ENCODE assay signal across 2 cellular contexts in the genomic region with DNA sequence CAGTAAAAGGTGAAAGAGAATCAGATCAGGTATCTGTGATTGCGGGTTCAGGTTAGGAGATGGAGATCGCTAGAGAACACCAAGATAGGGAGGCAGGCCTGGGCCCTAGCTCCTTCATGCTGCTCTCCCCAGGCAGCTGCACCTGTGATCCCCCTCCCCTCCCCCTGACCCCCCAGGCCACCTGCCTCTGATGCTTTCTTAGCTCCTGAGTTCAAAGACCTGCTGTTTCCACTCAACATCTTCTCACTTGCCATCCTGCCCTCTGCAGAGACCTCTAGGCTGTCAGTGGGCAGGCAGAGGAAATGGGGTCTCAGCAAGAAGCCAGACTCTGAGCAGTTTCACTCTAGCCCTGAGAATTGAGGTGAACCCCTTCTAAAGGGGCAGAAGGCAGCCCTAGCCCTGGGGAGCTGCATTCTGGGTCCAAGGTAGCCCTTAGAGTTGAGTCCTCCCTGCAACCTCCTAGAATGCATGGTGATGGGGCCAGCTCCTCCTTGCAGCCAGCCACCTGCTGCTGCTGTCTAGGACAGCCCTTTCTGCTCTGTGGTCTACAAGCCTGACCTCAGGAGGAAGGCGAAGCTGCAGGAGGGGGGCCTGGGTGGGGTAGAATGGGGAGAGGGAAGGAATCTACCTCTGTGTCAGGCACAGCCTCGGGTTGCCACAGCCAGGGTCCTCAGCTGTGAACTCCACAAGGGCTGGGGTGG.
TF ChIP-seq lines count a peak whose summit lies in the region.

No MANE protein-coding gene starts in this region.

TF ChIP-seq in HEK293, 187 proteins besides CTCF, POLR2A, EP300 and RAD21:
- TF ChIP-seq, protein P1, sequence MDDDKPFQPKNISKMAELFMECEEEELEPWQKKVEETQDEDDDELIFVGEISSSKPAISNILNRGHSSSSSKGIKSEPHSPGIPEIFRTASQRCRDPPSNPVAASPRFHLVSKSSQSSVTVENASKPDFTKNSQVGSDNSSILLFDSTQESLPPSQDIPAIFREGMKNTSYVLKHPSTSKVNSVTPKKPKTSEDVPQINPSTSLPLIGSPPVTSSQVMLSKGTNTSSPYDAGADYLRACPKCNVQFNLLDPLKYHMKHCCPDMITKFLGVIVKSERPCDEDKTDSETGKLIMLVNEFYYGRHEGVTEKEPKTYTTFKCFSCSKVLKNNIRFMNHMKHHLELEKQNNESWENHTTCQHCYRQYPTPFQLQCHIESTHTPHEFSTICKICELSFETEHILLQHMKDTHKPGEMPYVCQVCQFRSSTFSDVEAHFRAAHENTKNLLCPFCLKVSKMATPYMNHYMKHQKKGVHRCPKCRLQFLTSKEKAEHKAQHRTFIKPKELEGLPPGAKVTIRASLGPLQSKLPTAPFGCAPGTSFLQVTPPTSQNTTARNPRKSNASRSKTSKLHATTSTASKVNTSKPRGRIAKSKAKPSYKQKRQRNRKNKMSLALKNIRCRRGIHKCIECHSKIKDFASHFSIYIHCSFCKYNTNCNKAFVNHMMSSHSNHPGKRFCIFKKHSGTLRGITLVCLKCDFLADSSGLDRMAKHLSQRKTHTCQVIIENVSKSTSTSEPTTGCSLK (tag by site-specific recombination; IDR thresholded peaks at IDR 0.05), result no peak
- peak; percentile 21; the same call in 1 of the 2 replicates for TF ChIP-seq ZIC2 (tag by site-specific recombination; IDR thresholded peaks at IDR 0.05)

TF ChIP-seq in WTC11, 78 proteins besides CTCF, POLR2A, EP300 and RAD21 (continued from another document):
- TF ChIP-seq, protein P2, sequence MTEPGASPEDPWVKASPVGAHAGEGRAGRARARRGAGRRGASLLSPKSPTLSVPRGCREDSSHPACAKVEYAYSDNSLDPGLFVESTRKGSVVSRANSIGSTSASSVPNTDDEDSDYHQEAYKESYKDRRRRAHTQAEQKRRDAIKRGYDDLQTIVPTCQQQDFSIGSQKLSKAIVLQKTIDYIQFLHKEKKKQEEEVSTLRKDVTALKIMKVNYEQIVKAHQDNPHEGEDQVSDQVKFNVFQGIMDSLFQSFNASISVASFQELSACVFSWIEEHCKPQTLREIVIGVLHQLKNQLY (CRISPR knock-in tag; IDR thresholded peaks at IDR 0.05), result no peak
- TF ChIP-seq, protein P3, sequence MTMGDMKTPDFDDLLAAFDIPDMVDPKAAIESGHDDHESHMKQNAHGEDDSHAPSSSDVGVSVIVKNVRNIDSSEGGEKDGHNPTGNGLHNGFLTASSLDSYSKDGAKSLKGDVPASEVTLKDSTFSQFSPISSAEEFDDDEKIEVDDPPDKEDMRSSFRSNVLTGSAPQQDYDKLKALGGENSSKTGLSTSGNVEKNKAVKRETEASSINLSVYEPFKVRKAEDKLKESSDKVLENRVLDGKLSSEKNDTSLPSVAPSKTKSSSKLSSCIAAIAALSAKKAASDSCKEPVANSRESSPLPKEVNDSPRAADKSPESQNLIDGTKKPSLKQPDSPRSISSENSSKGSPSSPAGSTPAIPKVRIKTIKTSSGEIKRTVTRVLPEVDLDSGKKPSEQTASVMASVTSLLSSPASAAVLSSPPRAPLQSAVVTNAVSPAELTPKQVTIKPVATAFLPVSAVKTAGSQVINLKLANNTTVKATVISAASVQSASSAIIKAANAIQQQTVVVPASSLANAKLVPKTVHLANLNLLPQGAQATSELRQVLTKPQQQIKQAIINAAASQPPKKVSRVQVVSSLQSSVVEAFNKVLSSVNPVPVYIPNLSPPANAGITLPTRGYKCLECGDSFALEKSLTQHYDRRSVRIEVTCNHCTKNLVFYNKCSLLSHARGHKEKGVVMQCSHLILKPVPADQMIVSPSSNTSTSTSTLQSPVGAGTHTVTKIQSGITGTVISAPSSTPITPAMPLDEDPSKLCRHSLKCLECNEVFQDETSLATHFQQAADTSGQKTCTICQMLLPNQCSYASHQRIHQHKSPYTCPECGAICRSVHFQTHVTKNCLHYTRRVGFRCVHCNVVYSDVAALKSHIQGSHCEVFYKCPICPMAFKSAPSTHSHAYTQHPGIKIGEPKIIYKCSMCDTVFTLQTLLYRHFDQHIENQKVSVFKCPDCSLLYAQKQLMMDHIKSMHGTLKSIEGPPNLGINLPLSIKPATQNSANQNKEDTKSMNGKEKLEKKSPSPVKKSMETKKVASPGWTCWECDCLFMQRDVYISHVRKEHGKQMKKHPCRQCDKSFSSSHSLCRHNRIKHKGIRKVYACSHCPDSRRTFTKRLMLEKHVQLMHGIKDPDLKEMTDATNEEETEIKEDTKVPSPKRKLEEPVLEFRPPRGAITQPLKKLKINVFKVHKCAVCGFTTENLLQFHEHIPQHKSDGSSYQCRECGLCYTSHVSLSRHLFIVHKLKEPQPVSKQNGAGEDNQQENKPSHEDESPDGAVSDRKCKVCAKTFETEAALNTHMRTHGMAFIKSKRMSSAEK (CRISPR knock-in tag; IDR thresholded peaks at IDR 0.05; ENCODE audit: borderline replicate concordance), result no peak
- TF ChIP-seq, protein P4, sequence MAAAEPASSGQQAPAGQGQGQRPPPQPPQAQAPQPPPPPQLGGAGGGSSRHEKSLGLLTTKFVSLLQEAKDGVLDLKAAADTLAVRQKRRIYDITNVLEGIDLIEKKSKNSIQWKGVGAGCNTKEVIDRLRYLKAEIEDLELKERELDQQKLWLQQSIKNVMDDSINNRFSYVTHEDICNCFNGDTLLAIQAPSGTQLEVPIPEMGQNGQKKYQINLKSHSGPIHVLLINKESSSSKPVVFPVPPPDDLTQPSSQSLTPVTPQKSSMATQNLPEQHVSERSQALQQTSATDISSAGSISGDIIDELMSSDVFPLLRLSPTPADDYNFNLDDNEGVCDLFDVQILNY (CRISPR knock-in tag; IDR thresholded peaks at IDR 0.05), result no peak
- TF ChIP-seq, protein P5, sequence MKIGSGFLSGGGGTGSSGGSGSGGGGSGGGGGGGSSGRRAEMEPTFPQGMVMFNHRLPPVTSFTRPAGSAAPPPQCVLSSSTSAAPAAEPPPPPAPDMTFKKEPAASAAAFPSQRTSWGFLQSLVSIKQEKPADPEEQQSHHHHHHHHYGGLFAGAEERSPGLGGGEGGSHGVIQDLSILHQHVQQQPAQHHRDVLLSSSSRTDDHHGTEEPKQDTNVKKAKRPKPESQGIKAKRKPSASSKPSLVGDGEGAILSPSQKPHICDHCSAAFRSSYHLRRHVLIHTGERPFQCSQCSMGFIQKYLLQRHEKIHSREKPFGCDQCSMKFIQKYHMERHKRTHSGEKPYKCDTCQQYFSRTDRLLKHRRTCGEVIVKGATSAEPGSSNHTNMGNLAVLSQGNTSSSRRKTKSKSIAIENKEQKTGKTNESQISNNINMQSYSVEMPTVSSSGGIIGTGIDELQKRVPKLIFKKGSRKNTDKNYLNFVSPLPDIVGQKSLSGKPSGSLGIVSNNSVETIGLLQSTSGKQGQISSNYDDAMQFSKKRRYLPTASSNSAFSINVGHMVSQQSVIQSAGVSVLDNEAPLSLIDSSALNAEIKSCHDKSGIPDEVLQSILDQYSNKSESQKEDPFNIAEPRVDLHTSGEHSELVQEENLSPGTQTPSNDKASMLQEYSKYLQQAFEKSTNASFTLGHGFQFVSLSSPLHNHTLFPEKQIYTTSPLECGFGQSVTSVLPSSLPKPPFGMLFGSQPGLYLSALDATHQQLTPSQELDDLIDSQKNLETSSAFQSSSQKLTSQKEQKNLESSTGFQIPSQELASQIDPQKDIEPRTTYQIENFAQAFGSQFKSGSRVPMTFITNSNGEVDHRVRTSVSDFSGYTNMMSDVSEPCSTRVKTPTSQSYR (CRISPR knock-in tag; IDR thresholded peaks at IDR 0.05), result no peak
- TF ChIP-seq ELF4 (CRISPR knock-in tag; IDR thresholded peaks at IDR 0.05; ENCODE audit: low read depth) (no peak), ZBTB21 (CRISPR knock-in tag; IDR thresholded peaks at IDR 0.05; ENCODE audit: borderline replicate concordance) (no peak), RELA (CRISPR knock-in tag; IDR thresholded peaks at IDR 0.05; ENCODE audit: borderline replicate concordance) (no peak), NFE2L1 (CRISPR knock-in tag; IDR thresholded peaks at IDR 0.05) (no peak), ZNF423 (CRISPR knock-in tag; IDR thresholded peaks at IDR 0.05) (no peak)
- TF ChIP-seq, protein P6, sequence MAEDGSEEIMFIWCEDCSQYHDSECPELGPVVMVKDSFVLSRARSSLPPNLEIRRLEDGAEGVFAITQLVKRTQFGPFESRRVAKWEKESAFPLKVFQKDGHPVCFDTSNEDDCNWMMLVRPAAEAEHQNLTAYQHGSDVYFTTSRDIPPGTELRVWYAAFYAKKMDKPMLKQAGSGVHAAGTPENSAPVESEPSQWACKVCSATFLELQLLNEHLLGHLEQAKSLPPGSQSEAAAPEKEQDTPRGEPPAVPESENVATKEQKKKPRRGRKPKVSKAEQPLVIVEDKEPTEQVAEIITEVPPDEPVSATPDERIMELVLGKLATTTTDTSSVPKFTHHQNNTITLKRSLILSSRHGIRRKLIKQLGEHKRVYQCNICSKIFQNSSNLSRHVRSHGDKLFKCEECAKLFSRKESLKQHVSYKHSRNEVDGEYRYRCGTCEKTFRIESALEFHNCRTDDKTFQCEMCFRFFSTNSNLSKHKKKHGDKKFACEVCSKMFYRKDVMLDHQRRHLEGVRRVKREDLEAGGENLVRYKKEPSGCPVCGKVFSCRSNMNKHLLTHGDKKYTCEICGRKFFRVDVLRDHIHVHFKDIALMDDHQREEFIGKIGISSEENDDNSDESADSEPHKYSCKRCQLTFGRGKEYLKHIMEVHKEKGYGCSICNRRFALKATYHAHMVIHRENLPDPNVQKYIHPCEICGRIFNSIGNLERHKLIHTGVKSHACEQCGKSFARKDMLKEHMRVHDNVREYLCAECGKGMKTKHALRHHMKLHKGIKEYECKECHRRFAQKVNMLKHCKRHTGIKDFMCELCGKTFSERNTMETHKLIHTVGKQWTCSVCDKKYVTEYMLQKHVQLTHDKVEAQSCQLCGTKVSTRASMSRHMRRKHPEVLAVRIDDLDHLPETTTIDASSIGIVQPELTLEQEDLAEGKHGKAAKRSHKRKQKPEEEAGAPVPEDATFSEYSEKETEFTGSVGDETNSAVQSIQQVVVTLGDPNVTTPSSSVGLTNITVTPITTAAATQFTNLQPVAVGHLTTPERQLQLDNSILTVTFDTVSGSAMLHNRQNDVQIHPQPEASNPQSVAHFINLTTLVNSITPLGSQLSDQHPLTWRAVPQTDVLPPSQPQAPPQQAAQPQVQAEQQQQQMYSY (CRISPR knock-in tag; IDR thresholded peaks at IDR 0.05), result no peak
- TF ChIP-seq, protein P7, sequence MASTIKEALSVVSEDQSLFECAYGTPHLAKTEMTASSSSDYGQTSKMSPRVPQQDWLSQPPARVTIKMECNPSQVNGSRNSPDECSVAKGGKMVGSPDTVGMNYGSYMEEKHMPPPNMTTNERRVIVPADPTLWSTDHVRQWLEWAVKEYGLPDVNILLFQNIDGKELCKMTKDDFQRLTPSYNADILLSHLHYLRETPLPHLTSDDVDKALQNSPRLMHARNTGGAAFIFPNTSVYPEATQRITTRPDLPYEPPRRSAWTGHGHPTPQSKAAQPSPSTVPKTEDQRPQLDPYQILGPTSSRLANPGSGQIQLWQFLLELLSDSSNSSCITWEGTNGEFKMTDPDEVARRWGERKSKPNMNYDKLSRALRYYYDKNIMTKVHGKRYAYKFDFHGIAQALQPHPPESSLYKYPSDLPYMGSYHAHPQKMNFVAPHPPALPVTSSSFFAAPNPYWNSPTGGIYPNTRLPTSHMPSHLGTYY (CRISPR knock-in tag; IDR thresholded peaks at IDR 0.05), result no peak
- TF ChIP-seq, protein P8, sequence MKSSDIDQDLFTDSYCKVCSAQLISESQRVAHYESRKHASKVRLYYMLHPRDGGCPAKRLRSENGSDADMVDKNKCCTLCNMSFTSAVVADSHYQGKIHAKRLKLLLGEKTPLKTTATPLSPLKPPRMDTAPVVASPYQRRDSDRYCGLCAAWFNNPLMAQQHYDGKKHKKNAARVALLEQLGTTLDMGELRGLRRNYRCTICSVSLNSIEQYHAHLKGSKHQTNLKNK (CRISPR knock-in tag; IDR thresholded peaks at IDR 0.05), result no peak
- TF ChIP-seq, protein P9, sequence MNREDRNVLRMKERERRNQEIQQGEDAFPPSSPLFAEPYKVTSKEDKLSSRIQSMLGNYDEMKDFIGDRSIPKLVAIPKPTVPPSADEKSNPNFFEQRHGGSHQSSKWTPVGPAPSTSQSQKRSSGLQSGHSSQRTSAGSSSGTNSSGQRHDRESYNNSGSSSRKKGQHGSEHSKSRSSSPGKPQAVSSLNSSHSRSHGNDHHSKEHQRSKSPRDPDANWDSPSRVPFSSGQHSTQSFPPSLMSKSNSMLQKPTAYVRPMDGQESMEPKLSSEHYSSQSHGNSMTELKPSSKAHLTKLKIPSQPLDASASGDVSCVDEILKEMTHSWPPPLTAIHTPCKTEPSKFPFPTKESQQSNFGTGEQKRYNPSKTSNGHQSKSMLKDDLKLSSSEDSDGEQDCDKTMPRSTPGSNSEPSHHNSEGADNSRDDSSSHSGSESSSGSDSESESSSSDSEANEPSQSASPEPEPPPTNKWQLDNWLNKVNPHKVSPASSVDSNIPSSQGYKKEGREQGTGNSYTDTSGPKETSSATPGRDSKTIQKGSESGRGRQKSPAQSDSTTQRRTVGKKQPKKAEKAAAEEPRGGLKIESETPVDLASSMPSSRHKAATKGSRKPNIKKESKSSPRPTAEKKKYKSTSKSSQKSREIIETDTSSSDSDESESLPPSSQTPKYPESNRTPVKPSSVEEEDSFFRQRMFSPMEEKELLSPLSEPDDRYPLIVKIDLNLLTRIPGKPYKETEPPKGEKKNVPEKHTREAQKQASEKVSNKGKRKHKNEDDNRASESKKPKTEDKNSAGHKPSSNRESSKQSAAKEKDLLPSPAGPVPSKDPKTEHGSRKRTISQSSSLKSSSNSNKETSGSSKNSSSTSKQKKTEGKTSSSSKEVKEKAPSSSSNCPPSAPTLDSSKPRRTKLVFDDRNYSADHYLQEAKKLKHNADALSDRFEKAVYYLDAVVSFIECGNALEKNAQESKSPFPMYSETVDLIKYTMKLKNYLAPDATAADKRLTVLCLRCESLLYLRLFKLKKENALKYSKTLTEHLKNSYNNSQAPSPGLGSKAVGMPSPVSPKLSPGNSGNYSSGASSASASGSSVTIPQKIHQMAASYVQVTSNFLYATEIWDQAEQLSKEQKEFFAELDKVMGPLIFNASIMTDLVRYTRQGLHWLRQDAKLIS (CRISPR knock-in tag; IDR thresholded peaks at IDR 0.05; ENCODE audit: borderline replicate concordance), result no peak
